ENCODE assay signal across 1 cellular context in the genomic region with DNA sequence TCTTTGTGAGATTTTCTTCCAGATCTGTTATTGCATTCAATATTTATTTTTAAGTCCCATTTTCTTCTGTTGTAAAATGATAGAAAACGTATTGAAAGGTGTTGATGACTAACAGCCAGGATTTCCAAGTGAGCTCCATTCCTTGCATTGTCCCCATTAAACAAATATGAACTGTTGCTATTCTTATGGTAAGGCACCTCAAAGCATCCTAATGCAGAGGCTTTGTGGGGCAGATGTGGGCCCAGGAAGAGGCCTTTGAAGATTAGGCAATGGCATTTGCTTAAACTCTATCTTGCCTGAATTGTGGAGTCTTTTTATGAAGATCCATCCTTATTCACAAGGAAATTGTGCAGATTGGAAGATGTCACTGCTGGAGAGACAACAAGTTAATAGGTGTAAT.
A peak's percentile ranks its signal among the peaks of the same experiment; 100 is the strongest.
TF ChIP-seq lines count a peak whose summit lies in the region.

No MANE protein-coding gene starts in this region.

TF ChIP-seq in GM23338, 12 proteins besides CTCF, POLR2A, EP300 and RAD21 (continued from another document):
- TF ChIP-seq, protein P1, sequence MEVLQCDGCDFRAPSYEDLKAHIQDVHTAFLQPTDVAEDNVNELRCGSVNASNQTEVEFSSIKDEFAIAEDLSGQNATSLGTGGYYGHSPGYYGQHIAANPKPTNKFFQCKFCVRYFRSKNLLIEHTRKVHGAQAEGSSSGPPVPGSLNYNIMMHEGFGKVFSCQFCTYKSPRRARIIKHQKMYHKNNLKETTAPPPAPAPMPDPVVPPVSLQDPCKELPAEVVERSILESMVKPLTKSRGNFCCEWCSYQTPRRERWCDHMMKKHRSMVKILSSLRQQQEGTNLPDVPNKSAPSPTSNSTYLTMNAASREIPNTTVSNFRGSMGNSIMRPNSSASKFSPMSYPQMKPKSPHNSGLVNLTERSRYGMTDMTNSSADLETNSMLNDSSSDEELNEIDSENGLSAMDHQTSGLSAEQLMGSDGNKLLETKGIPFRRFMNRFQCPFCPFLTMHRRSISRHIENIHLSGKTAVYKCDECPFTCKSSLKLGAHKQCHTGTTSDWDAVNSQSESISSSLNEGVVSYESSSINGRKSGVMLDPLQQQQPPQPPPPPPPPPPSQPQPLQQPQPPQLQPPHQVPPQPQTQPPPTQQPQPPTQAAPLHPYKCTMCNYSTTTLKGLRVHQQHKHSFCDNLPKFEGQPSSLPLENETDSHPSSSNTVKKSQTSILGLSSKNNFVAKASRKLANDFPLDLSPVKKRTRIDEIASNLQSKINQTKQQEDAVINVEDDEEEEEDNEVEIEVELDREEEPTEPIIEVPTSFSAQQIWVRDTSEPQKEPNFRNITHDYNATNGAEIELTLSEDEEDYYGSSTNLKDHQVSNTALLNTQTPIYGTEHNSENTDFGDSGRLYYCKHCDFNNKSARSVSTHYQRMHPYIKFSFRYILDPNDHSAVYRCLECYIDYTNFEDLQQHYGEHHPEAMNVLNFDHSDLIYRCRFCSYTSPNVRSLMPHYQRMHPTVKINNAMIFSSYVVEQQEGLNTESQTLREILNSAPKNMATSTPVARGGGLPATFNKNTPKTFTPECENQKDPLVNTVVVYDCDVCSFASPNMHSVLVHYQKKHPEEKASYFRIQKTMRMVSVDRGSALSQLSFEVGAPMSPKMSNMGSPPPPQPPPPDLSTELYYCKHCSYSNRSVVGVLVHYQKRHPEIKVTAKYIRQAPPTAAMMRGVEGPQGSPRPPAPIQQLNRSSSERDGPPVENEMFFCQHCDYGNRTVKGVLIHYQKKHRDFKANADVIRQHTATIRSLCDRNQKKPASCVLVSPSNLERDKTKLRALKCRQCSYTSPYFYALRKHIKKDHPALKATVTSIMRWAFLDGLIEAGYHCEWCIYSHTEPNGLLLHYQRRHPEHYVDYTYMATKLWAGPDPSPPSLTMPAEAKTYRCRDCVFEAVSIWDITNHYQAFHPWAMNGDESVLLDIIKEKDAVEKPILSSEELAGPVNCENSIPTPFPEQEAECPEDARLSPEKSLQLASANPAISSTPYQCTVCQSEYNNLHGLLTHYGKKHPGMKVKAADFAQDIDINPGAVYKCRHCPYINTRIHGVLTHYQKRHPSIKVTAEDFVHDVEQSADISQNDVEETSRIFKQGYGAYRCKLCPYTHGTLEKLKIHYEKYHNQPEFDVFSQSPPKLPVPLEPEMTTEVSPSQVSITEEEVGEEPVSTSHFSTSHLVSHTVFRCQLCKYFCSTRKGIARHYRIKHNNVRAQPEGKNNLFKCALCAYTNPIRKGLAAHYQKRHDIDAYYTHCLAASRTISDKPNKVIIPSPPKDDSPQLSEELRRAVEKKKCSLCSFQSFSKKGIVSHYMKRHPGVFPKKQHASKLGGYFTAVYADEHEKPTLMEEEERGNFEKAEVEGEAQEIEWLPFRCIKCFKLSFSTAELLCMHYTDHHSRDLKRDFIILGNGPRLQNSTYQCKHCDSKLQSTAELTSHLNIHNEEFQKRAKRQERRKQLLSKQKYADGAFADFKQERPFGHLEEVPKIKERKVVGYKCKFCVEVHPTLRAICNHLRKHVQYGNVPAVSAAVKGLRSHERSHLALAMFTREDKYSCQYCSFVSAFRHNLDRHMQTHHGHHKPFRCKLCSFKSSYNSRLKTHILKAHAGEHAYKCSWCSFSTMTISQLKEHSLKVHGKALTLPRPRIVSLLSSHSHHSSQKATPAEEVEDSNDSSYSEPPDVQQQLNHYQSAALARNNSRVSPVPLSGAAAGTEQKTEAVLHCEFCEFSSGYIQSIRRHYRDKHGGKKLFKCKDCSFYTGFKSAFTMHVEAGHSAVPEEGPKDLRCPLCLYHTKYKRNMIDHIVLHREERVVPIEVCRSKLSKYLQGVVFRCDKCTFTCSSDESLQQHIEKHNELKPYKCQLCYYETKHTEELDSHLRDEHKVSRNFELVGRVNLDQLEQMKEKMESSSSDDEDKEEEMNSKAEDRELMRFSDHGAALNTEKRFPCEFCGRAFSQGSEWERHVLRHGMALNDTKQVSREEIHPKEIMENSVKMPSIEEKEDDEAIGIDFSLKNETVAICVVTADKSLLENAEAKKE (CRISPR knock-in tag; IDR thresholded peaks at IDR 0.05), result peak; percentile 72; the same call in 1 of the 2 replicates
- TF ChIP-seq, protein P2, sequence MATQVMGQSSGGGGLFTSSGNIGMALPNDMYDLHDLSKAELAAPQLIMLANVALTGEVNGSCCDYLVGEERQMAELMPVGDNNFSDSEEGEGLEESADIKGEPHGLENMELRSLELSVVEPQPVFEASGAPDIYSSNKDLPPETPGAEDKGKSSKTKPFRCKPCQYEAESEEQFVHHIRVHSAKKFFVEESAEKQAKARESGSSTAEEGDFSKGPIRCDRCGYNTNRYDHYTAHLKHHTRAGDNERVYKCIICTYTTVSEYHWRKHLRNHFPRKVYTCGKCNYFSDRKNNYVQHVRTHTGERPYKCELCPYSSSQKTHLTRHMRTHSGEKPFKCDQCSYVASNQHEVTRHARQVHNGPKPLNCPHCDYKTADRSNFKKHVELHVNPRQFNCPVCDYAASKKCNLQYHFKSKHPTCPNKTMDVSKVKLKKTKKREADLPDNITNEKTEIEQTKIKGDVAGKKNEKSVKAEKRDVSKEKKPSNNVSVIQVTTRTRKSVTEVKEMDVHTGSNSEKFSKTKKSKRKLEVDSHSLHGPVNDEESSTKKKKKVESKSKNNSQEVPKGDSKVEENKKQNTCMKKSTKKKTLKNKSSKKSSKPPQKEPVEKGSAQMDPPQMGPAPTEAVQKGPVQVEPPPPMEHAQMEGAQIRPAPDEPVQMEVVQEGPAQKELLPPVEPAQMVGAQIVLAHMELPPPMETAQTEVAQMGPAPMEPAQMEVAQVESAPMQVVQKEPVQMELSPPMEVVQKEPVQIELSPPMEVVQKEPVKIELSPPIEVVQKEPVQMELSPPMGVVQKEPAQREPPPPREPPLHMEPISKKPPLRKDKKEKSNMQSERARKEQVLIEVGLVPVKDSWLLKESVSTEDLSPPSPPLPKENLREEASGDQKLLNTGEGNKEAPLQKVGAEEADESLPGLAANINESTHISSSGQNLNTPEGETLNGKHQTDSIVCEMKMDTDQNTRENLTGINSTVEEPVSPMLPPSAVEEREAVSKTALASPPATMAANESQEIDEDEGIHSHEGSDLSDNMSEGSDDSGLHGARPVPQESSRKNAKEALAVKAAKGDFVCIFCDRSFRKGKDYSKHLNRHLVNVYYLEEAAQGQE (IDR thresholded peaks at IDR 0.05; ENCODE audit: unreplicated experiment), result no peak
- TF ChIP-seq, protein P3, sequence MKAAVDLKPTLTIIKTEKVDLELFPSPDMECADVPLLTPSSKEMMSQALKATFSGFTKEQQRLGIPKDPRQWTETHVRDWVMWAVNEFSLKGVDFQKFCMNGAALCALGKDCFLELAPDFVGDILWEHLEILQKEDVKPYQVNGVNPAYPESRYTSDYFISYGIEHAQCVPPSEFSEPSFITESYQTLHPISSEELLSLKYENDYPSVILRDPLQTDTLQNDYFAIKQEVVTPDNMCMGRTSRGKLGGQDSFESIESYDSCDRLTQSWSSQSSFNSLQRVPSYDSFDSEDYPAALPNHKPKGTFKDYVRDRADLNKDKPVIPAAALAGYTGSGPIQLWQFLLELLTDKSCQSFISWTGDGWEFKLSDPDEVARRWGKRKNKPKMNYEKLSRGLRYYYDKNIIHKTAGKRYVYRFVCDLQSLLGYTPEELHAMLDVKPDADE (IDR thresholded peaks at IDR 0.05), result no peak
